23 cellular contexts compared by ENCODE assay signal in the genomic region with DNA sequence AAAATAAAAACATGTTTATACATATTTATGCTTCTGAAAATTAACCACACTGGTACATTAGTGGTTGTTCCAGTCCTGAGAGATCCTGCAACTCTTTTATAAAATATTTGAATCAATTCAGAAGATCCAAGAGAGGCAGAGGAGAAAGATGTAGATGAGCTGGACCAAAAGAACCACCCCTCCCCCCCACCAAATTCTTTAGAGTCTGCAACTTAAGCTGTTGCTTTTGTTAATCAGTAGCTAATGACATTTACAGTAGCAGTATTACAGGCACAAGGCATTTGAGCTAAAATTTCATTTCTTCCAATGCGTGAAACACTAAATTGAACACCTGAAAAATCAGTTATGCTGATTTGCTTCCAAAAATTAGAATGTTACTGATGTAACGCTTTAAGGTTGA.
"Had no signal": no experiment of that assay in that cellular context is flagged by ENCODE, and none has a peak within 500 bp of the region (broad histone marks: within the 10 kb centered on the region; RNA-seq: fewer than 3 reads in every experiment).

No MANE protein-coding gene starts in this region.

- H3K36me3 Mint-ChIP-seq: activated naive CD8-positive, alpha-beta T cell had no signal

- H3K27me3 ChIP-seq: esophagus squamous epithelium, heart right ventricle, right lobe of liver, tibial nerve had no signal

- H3K4me1 ChIP-seq: esophagus squamous epithelium, heart right ventricle, right lobe of liver, tibial nerve had no signal

- H3K4me3 Mint-ChIP-seq: activated CD4-positive, alpha-beta T cell treated with anti-CD3 and anti-CD28 coated beads for 36 hours; activated naive CD8-positive, alpha-beta T cell; central memory CD8-positive, alpha-beta T cell; dendritic cell treated with granulocyte-macrophage colony-stimulating factor and Interleukin-4, amounts not matched to agents 40 ng/mL and 50 ng/mL, for 4 days; naive thymus-derived CD4-positive, alpha-beta T cell; T-helper 2 cell treated with Interferon-gamma antibody and Interleukin-4, amounts not matched to agents 5 μg/mL and 100 μg/mL, for 36 hours had no signal

- H3K27ac ChIP-seq: esophagus squamous epithelium, heart right ventricle, right lobe of liver, tibial nerve had no signal

- H3K4me3 ChIP-seq: esophagus squamous epithelium, heart right ventricle, right lobe of liver, tibial nerve had no signal

- H3K4me1 Mint-ChIP-seq: activated CD4-positive, alpha-beta T cell treated with anti-CD3 and anti-CD28 coated beads for 36 hours; central memory CD8-positive, alpha-beta T cell had no signal

- H3K9me3 ChIP-seq: esophagus squamous epithelium, heart right ventricle, right lobe of liver, tibial nerve had no signal

- H3K36me3 ChIP-seq: right lobe of liver had no signal

- H3K27me3 Mint-ChIP-seq: activated CD4-positive, alpha-beta T cell treated with anti-CD3 and anti-CD28 coated beads for 36 hours; activated naive CD8-positive, alpha-beta T cell; central memory CD8-positive, alpha-beta T cell; dendritic cell treated with granulocyte-macrophage colony-stimulating factor and Interleukin-4, amounts not matched to agents 40 ng/mL and 50 ng/mL, for 4 days; naive thymus-derived CD4-positive, alpha-beta T cell had no signal

- H3K27ac Mint-ChIP-seq: activated CD4-positive, alpha-beta T cell treated with anti-CD3 and anti-CD28 coated beads for 36 hours; activated naive CD8-positive, alpha-beta T cell; dendritic cell treated with granulocyte-macrophage colony-stimulating factor and Interleukin-4, amounts not matched to agents 40 ng/mL and 50 ng/mL, for 4 days; T-helper 2 cell treated with Interferon-gamma antibody and Interleukin-4, amounts not matched to agents 5 μg/mL and 100 μg/mL, for 36 hours had no signal

- H3K9me3 Mint-ChIP-seq: central memory CD8-positive, alpha-beta T cell; dendritic cell treated with granulocyte-macrophage colony-stimulating factor and Interleukin-4, amounts not matched to agents 40 ng/mL and 50 ng/mL, for 4 days; naive thymus-derived CD4-positive, alpha-beta T cell; T-helper 2 cell treated with Interferon-gamma antibody and Interleukin-4, amounts not matched to agents 5 μg/mL and 100 μg/mL, for 36 hours had no signal

- DNase-seq: activated CD4-positive, alpha-beta T cell treated with anti-CD3 and anti-CD28 coated beads for 36 hours; activated CD4-positive, alpha-beta T cell treated with anti-CD3 and anti-CD28 coated beads, Interleukin-2, amount 50 U/mL, for 48 hours; activated CD4-positive, CD25-positive, alpha-beta regulatory T cell; activated CD8-positive, alpha-beta memory T cell treated with anti-CD3 and anti-CD28 coated beads for 24 hours; activated effector memory CD4-positive, alpha-beta T cell treated with Interleukin-2 at 50 U/mL for 16 hours; activated naive CD4-positive, alpha-beta T cell treated with Interleukin-2 at 50 U/mL for 16 hours; anterior cingulate cortex; esophagus squamous epithelium; foreskin melanocyte; heart right ventricle; left colon; midbrain; naive thymus-derived CD4-positive, alpha-beta T cell; occipital lobe; posterior cingulate gyrus; right lobe of liver; stimulated activated CD4-positive, alpha-beta T cell treated with anti-CD3 and anti-CD28 coated beads, Interleukin-2, amount 100 ng/mL, for 48 hours; stimulated activated naive CD4-positive, alpha-beta T cell treated with Interleukin-2 at 50 U/mL for 16 hours had no signal
